Comparison of ENCODE assay signal across 23 cellular contexts in the genomic region with DNA sequence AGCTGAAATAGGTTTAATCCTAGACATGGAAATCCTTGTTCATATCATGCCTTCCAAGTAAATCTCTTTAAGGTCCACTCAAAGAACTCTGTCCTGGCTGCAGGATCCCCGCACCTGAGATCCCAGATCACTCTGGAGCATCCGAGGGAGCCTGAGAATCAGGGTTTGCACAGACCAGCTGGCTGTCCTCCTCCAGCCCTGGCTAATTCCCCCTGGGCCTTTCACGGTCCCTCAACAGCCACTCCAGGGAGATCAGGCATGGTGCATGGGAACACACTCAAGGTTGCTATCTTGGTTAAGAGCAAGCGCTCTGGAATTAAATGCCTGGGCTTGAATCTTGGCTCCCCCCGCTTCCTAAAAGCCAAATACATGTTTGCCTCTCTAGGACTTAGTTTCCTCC.
DNase-seq lines count a peak whose midpoint lies in the region; ATAC-seq and TF ChIP-seq lines count a peak whose summit lies in the region.
"Had no signal": no experiment of that assay in that cellular context is flagged by ENCODE, and none has a peak within 500 bp of the region (broad histone marks: within the 10 kb centered on the region; RNA-seq: fewer than 3 reads in every experiment).

No MANE protein-coding gene starts in this region.

- H3K27me3 ChIP-seq in BE2C (no peaks in the 10 kb centered on the region), left ventricle myocardium inferior (ENCODE audit: low read depth) (peaks cover 46% of the 10 kb centered on the region), sigmoid colon (no peaks in the 10 kb centered on the region), hepatocyte (no peaks in the 10 kb centered on the region)
- H3K27me3 ChIP-seq: Peyer's patch, testis had no signal

- H2AFZ ChIP-seq in hepatocyte, result no peak overlapping the region
- H2AFZ ChIP-seq: GM23338 had no signal

- intact Hi-C loops in left ventricle myocardium inferior (cut with micrococcal nuclease), result no loop called here
- intact Hi-C loops in sigmoid colon (cut with DNase I), result no loop called here

- no peak for TF ChIP-seq CTCF in BE2C (IDR thresholded peaks at IDR 0.05; ENCODE audit: low read depth, low read length)
- TF ChIP-seq CTCF in left ventricle myocardium inferior (IDR thresholded peaks at IDR 0.05; ENCODE audit: borderline replicate concordance), result no peak
- no peak for TF ChIP-seq CTCF in sigmoid colon (IDR thresholded peaks at IDR 0.05)
- no peak for TF ChIP-seq CTCF in hepatocyte (IDR thresholded peaks at IDR 0.05; ENCODE audit: poor library complexity)

- no peak for ATAC-seq in GM18861 (IDR thresholded peaks at IDR 0.05; ENCODE audit: unreplicated experiment)
- no peak for ATAC-seq in HG03457 (IDR thresholded peaks at IDR 0.05; ENCODE audit: unreplicated experiment)
- ATAC-seq: CD8-positive, alpha-beta T cell; GM23338; WTC11 had no signal

- no peak overlapping the region for H3K4me2 ChIP-seq in hepatocyte
- H3K4me2 ChIP-seq: GM23338 had no signal

- H3K36me3 ChIP-seq in BE2C, result no peaks in the 10 kb centered on the region
- H3K36me3 ChIP-seq in left ventricle myocardium inferior, result no peaks in the 10 kb centered on the region
- H3K36me3 ChIP-seq in sigmoid colon, result no peaks in the 10 kb centered on the region
- H3K36me3 ChIP-seq in hepatocyte (replicated peaks; ENCODE audit: insufficient read depth, low read depth), result no peaks in the 10 kb centered on the region
- H3K36me3 ChIP-seq: Peyer's patch had no signal

- TF ChIP-seq POLR2A in sigmoid colon (IDR thresholded peaks at IDR 0.05), result no peak

- no peak for TF ChIP-seq EP300 in sigmoid colon (IDR thresholded peaks at IDR 0.05)

- H3K4me1 ChIP-seq in BE2C (peaks cover 27% of the 10 kb centered on the region), left ventricle myocardium inferior (peaks cover 31% of the 10 kb centered on the region), sigmoid colon (no peaks in the 10 kb centered on the region), hepatocyte (ENCODE audit: insufficient read depth) (no peaks in the 10 kb centered on the region)
- H3K4me1 ChIP-seq: Peyer's patch, testis had no signal

- H3K9me3 ChIP-seq in BE2C (no peaks in the 10 kb centered on the region), left ventricle myocardium inferior (replicated peaks) (no peaks in the 10 kb centered on the region), sigmoid colon (no peaks in the 10 kb centered on the region), hepatocyte (ENCODE audit: low read depth) (no peaks in the 10 kb centered on the region)
- H3K9me3 ChIP-seq: Peyer's patch, testis had no signal

- 90 to 93% methylated on average over 5 of the region's 5 CpGs for WGBS in sigmoid colon, 2 donors
- 87% methylated on average over 5 of the region's 5 CpGs for WGBS in hepatocyte (ENCODE audit: low lambda C conversion rate, missing lambda C conversion rate)

- H4K20me1 ChIP-seq in hepatocyte (ENCODE audit: insufficient read depth, poor library complexity, severe bottlenecking), result no peaks in the 10 kb centered on the region

- no peaks in the 10 kb centered on the region for H3K9me2 ChIP-seq in hepatocyte (replicated peaks; ENCODE audit: insufficient read depth)

- H3K4me3 ChIP-seq in BE2C (ENCODE audit: low read depth, low read length) (peak overlapping the region; percentile 17; the same call in 1 of the 2 replicates), left ventricle myocardium inferior (no peak overlapping the region), sigmoid colon (no peak overlapping the region), hepatocyte (no peak overlapping the region)
- H3K4me3 ChIP-seq: GM23338, Peyer's patch, testis had no signal

- DNase-seq in BE2C (peak; percentile 72), SK-N-DZ (ENCODE audit: low spot score) (peak; percentile 30), left ventricle myocardium inferior (no peak), sigmoid colon (no peak), hepatocyte (ENCODE audit: low spot score) (no peak)
- no peak for DNase-seq in activated CD4-positive, alpha-beta T cell treated with anti-CD3 and anti-CD28 coated beads for 1 hour
- DNase-seq: activated CD4-positive, alpha-beta memory T cell treated with anti-CD3 and anti-CD28 coated beads, Interleukin-2, amount 10 ng/mL, durations not matched to agents 7 days and 5 days; activated gamma-delta T cell treated with Interleukin-2 at 50 U/mL for 16 hours; aorta; CD8-positive, alpha-beta T cell; DMS53; erythroblast; IMR-90; NCI-H1436 treated with DMSO at 0.1 percent for 48 hours; NCI-H2171 treated with DMSO at 0.1 percent for 48 hours; NCI-H774; Peyer's patch; stimulated activated CD4-positive, alpha-beta T cell treated with anti-CD3 and anti-CD28 coated beads, Interleukin-15, amount 100 ng/mL, for 24 hours; testis had no signal

- H3K27ac ChIP-seq in left ventricle myocardium inferior (replicated peaks), result peak overlapping the region; percentile 74
- H3K27ac ChIP-seq in sigmoid colon, result peak overlapping the region in 3 of 4 donors; percentile 22 to 51 (median 44)
- H3K27ac ChIP-seq in hepatocyte, result no peak overlapping the region
- H3K27ac ChIP-seq: testis had no signal

- H3K79me2 ChIP-seq in hepatocyte, result no peaks in the 10 kb centered on the region

Comparison
In these comparisons a context has a peak if more than half of its experiments do, and no peak if none do; other contexts are left out.
1. DNase-seq: peak in BE2C (single experiment) and SK-N-DZ (single experiment); none in left ventricle myocardium inferior (single experiment), sigmoid colon (single experiment), activated CD4-positive, alpha-beta T cell treated with anti-CD3 and anti-CD28 coated beads for 1 hour (single experiment) and hepatocyte (single experiment).